Comparison of ENCODE assay signal across 8 cellular contexts in genomic region chr7:139360948-139361307, GRCh38. TPM values are rescaled to one million over a fixed set of nuclear protein-coding genes. Genes with fewer than 3 reads are reported as not detected.
A peak's percentile ranks its signal among the peaks of the same experiment; 100 is the strongest.
DNase-seq lines count a peak whose midpoint lies in the region; ATAC-seq and TF ChIP-seq lines count a peak whose summit lies in the region.

No MANE protein-coding gene starts in this region.

- DNase-seq in CD14-positive monocyte (ENCODE audit: low spot score) (no peak), MG63 (no peak), neural progenitor cell (ENCODE audit: low spot score) (no peak), NCI-H187 (lab: John Stamatoyannopoulos, UW) (no peak), COR-L47 (lab: John Stamatoyannopoulos, UW) (no peak)
- no peak for DNase-seq in effector memory CD8-positive, alpha-beta T cell
- DNase-seq in activated effector memory CD4-positive, alpha-beta T cell treated with anti-CD3 and anti-CD28 coated beads, Interleukin-2, amount 50 U/mL, for 16 hours = no peak

- peaks cover 27% of the 10 kb centered on the region for H3K4me1 Mint-ChIP-seq in CD14-positive monocyte
- peaks cover 29 to 43% of the 10 kb centered on the region in 2 donors for H3K4me1 Mint-ChIP-seq in effector memory CD8-positive, alpha-beta T cell (ENCODE audit: low read depth in 2 of 2)
- H3K4me1 Mint-ChIP-seq in neural progenitor cell = peaks cover 23% of the 10 kb centered on the region

- H3K4me3 Mint-ChIP-seq in CD14-positive monocyte (peak overlapping the region; percentile 97 to 98), neural progenitor cell (peak overlapping the region; percentile 98)
- peak overlapping the region; percentile 93 to 97 for H3K4me3 Mint-ChIP-seq in effector memory CD8-positive, alpha-beta T cell

- peak overlapping the region; percentile 91 for H3K4me2 ChIP-seq in neural progenitor cell

- H3F3A ChIP-seq in neural progenitor cell (ENCODE audit: low read depth) = peaks cover 33% of the 10 kb centered on the region

- H3K4me3 ChIP-seq in MG63 = peak overlapping the region; percentile 84
- peak overlapping the region; percentile 84 for H3K4me3 ChIP-seq in neural progenitor cell

- no peak for ATAC-seq in effector memory CD8-positive, alpha-beta T cell (replicated peaks)
- no peak for ATAC-seq in HG03025 (IDR thresholded peaks at IDR 0.05; ENCODE audit: low FRiP score, unreplicated experiment)

- peak overlapping the region; percentile 80 for H3K9ac ChIP-seq in neural progenitor cell

- H4K20me1 ChIP-seq in neural progenitor cell (ENCODE audit: low read depth) = peaks cover 44% of the 10 kb centered on the region

- H3K27me3 Mint-ChIP-seq in CD14-positive monocyte (ENCODE audit: low read depth in 3 of 3) = no peaks in the 10 kb centered on the region
- H3K27me3 Mint-ChIP-seq in effector memory CD8-positive, alpha-beta T cell = no peaks in the 10 kb centered on the region
- peaks cover 5% of the 10 kb centered on the region for H3K27me3 Mint-ChIP-seq in neural progenitor cell (ENCODE audit: insufficient read depth, low read depth)

- peak overlapping the region; percentile 78 for H3K27ac ChIP-seq in neural progenitor cell

- H3K9me3 Mint-ChIP-seq in CD14-positive monocyte = no peaks in the 10 kb centered on the region
- H3K9me3 Mint-ChIP-seq in effector memory CD8-positive, alpha-beta T cell = no peaks in the 10 kb centered on the region
- H3K9me3 Mint-ChIP-seq in neural progenitor cell = no peaks in the 10 kb centered on the region

- H3K36me3 Mint-ChIP-seq in CD14-positive monocyte = peaks cover 14 to 16% of the 10 kb centered on the region in 2 donors
- H3K36me3 Mint-ChIP-seq in effector memory CD8-positive, alpha-beta T cell (ENCODE audit: insufficient read depth) = peaks cover 44% of the 10 kb centered on the region
- peaks cover 11% of the 10 kb centered on the region for H3K36me3 Mint-ChIP-seq in neural progenitor cell

- TF ChIP-seq CTCF in CD14-positive monocyte (IDR thresholded peaks at IDR 0.05) (no peak), neural progenitor cell (IDR thresholded peaks at IDR 0.05) (no peak)

- H2AFZ ChIP-seq in neural progenitor cell (replicated peaks) = peak overlapping the region; percentile 4

- peak overlapping the region; percentile 95 to 99 (median 99) for H3K27ac Mint-ChIP-seq in CD14-positive monocyte
- H3K27ac Mint-ChIP-seq in effector memory CD8-positive, alpha-beta T cell = peak overlapping the region; percentile 98 to 99
- peak overlapping the region; percentile 88 for H3K27ac Mint-ChIP-seq in neural progenitor cell

- peaks cover 21% of the 10 kb centered on the region for H3K36me3 ChIP-seq in MG63
- no peaks in the 10 kb centered on the region for H3K36me3 ChIP-seq in neural progenitor cell

- H3K79me2 ChIP-seq in neural progenitor cell (ENCODE audit: low read depth) = peaks cover 75% of the 10 kb centered on the region

- intact Hi-C loops in CD14-positive monocyte (cut with micrococcal nuclease) = loop anchor here (2.0 to 10.0 kb wide), 2 partner anchors 20 to 1114 kb away; partner anchors contain the start of genes FMC1 (in 1 of the 2) and MKRN1 (in 1 of the 2)

- H3K9me3 ChIP-seq in MG63 = no peaks in the 10 kb centered on the region
- H3K9me3 ChIP-seq in neural progenitor cell (ENCODE audit: low read depth) = no peaks in the 10 kb centered on the region

- H3K27me3 ChIP-seq in MG63 = no peaks in the 10 kb centered on the region
- no peaks in the 10 kb centered on the region for H3K27me3 ChIP-seq in neural progenitor cell

- H3K4me1 ChIP-seq in neural progenitor cell = peaks cover 19% of the 10 kb centered on the region

RNA-seq across cellular contexts. Expression of gene LUC7L2, which starts 1.2 kb away (rescaled TPM):
- 10 to 100 TPM; 24.7 to 26.8 TPM for polyA plus RNA-seq in CD14-positive monocyte
- total RNA-seq in MG63 (2014; rRNA removed; shearing (Covaris generic); ENCODE audit: low replicate concordance) = 37.8 and 53.0 TPM in 2 replicates
- 77.5 and 111 TPM in 2 replicates for total RNA-seq in neural progenitor cell (ENCODE audit: low replicate concordance)

RNA-seq across cellular contexts. Expression of gene FMC1, which starts 19.8 kb away (rescaled TPM):
- polyA plus RNA-seq in CD14-positive monocyte = 10 to 100 TPM; 39.0 to 39.4 TPM
- total RNA-seq in MG63 (2014; rRNA removed; shearing (Covaris generic); ENCODE audit: low replicate concordance) = 0.25 and 17.0 TPM in 2 replicates
- 8.1 and 16.9 TPM in 2 replicates for total RNA-seq in neural progenitor cell (ENCODE audit: low replicate concordance)
